In genomic region chr2:18213986-18214385, GRCh38 we compare ENCODE assay signal across 35 cellular contexts.
"Had no signal": no experiment of that assay in that cellular context is flagged by ENCODE, and none has a peak within 500 bp of the region (broad histone marks: within the 10 kb centered on the region; RNA-seq: fewer than 3 reads in every experiment).

No MANE protein-coding gene starts in this region.

- H3K27me3 ChIP-seq: MG63 had no signal

- H3K27ac ChIP-seq: KMS-11 had no signal

- H3K36me3 ChIP-seq: MG63 had no signal

- H3K4me2 ChIP-seq: KMS-11 had no signal

- DNase-seq: Karpas-422, Kasumi-1, KG1, MG63, MM.1S, MV-4-11, NCI-H1048, NCI-H1092, NCI-H1092 treated with DMSO at 0.1 percent for 48 hours, NCI-H1105, NCI-H1105 treated with DMSO at 0.1 percent for 48 hours, NCI-H1417, NCI-H1417 treated with DMSO at 0.1 percent for 48 hours, NCI-H1436, NCI-H1436 treated with DMSO at 0.1 percent for 48 hours, NCI-H146, NCI-H1694, NCI-H1694 treated with DMSO at 0.1 percent for 48 hours, NCI-H187, NCI-H187 treated with DMSO at 0.1 percent for 48 hours, NCI-H1930, NCI-H2029, NCI-H2029 treated with DMSO at 0.1 percent for 48 hours, NCI-H2081, NCI-H2081 treated with DMSO at 0.1 percent for 48 hours, NCI-H2107, NCI-H2171, NCI-H2171 treated with DMSO at 0.1 percent for 48 hours, NCI-H2227 treated with DMSO at 0.1 percent for 48 hours, NCI-H226, NCI-H345, NCI-H446, NCI-H446 treated with DMSO at 0.1 percent for 48 hours, NCI-H510A had no signal

- H3K9ac ChIP-seq: KMS-11 had no signal

- H3K9me3 ChIP-seq: MG63 had no signal

- H3K4me3 ChIP-seq: MG63 had no signal
